Comparison of ENCODE assay signal across 19 cellular contexts in the genomic region with DNA sequence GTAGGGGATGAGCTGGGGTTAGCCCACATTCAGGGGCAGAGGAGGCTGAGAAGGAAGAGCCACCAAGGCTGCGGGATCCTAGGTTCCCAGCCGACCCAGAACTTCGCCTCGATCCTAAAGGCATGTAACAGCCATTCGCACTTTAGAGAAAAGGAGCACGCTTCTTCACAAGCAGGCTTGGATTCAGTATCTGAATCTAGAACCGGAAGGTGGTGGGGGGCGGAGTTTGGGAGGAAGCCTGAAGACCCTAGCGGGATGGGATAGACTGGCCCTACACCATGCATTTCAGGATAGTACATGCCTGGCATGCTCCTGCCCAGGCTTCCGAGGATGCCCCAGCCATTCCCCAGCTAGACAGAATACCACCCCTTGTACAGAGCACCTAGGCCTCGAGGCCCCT. TPM values are rescaled to one million over a fixed set of nuclear protein-coding genes. Genes with fewer than 3 reads are reported as not detected.
A peak's percentile ranks its signal among the peaks of the same experiment; 100 is the strongest.
DNase-seq lines count a peak whose midpoint lies in the region; ATAC-seq, FAIRE-seq and TF ChIP-seq lines count a peak whose summit lies in the region.
"Had no signal": no experiment of that assay in that cellular context is flagged by ENCODE, and none has a peak within 500 bp of the region (broad histone marks: within the 10 kb centered on the region; RNA-seq: fewer than 3 reads in every experiment).

No MANE protein-coding gene starts in this region.

- H3K27ac Mint-ChIP-seq in astrocyte (ENCODE audit: unreplicated experiment) (no peak overlapping the region), neural crest cell (ENCODE audit: unreplicated experiment) (no peak overlapping the region)
- H3K27ac Mint-ChIP-seq in activated CD4-positive, alpha-beta memory T cell treated with anti-CD3 and anti-CD28 coated beads, Interleukin-2, amount 10 ng/mL, durations not matched to agents 7 days and 5 days: no peak overlapping the region
- H3K27ac Mint-ChIP-seq: H9 had no signal

- H3K4me3 ChIP-seq in right atrium auricular region: no peak overlapping the region
- H3K4me3 ChIP-seq in astrocyte (ENCODE audit: insufficient read depth, low read depth, low read length): no peak overlapping the region
- H3K4me3 ChIP-seq: SJSA1 had no signal

- ATAC-seq in Right ventricle myocardium inferior (no peak), GM18861 (IDR thresholded peaks at IDR 0.05; ENCODE audit: unreplicated experiment) (no peak), HG03432 (IDR thresholded peaks at IDR 0.05; ENCODE audit: unreplicated experiment) (no peak)

- TF ChIP-seq CTCF in right atrium auricular region (IDR thresholded peaks at IDR 0.05) (no peak), astrocyte (IDR thresholded peaks at IDR 0.05; ENCODE audit: insufficient read depth, low read depth, low read length) (no peak), neural crest cell (conservative IDR thresholded peaks at IDR 0.05) (no peak)

- POLR2A ChIA-PET in activated CD4-positive, alpha-beta memory T cell treated with anti-CD3 and anti-CD28 coated beads, Interleukin-2, amount 10 ng/mL, durations not matched to agents 7 days and 5 days (lab: Charles Lee): no interaction called here

- CTCF ChIA-PET in activated CD4-positive, alpha-beta memory T cell treated with anti-CD3 and anti-CD28 coated beads, Interleukin-2, amount 10 ng/mL, durations not matched to agents 7 days and 5 days (lab: Charles Lee): no interaction called here

- H3K79me2 ChIP-seq in astrocyte (ENCODE audit: insufficient read depth, low read length): peaks cover 68% of the 10 kb centered on the region

- peaks cover 20% of the 10 kb centered on the region for H3K36me3 Mint-ChIP-seq in astrocyte (ENCODE audit: low read depth, unreplicated experiment)
- H3K36me3 Mint-ChIP-seq in neural crest cell (ENCODE audit: low read depth): peaks cover 5% of the 10 kb centered on the region
- H3K36me3 Mint-ChIP-seq in activated CD4-positive, alpha-beta memory T cell treated with anti-CD3 and anti-CD28 coated beads, Interleukin-2, amount 10 ng/mL, durations not matched to agents 7 days and 5 days (ENCODE audit: low read depth): no peaks in the 10 kb centered on the region

- FAIRE-seq in astrocyte (lab: Jason Lieb, UNC): no peak
- FAIRE-seq: A204.1 had no signal

- H3K9me3 ChIP-seq in right atrium auricular region: no peaks in the 10 kb centered on the region
- no peaks in the 10 kb centered on the region for H3K9me3 ChIP-seq in astrocyte (ENCODE audit: insufficient read depth, low read depth, low read length)

- H3K27me3 Mint-ChIP-seq in astrocyte (ENCODE audit: low read depth, unreplicated experiment) (peaks cover 38% of the 10 kb centered on the region), neural crest cell (ENCODE audit: low read depth) (peaks cover 59% of the 10 kb centered on the region)
- H3K27me3 Mint-ChIP-seq in activated CD4-positive, alpha-beta memory T cell treated with anti-CD3 and anti-CD28 coated beads, Interleukin-2, amount 10 ng/mL, durations not matched to agents 7 days and 5 days: peaks cover 70% of the 10 kb centered on the region

- H3K4me1 ChIP-seq in right atrium auricular region (peaks cover 0 to 53% of the 10 kb centered on the region in 2 donors), astrocyte (ENCODE audit: insufficient read depth, low read length) (peaks cover 21% of the 10 kb centered on the region)

- peaks cover 4% of the 10 kb centered on the region for H3K9me3 Mint-ChIP-seq in astrocyte (ENCODE audit: unreplicated experiment)
- no peaks in the 10 kb centered on the region for H3K9me3 Mint-ChIP-seq in neural crest cell
- no peaks in the 10 kb centered on the region for H3K9me3 Mint-ChIP-seq in activated CD4-positive, alpha-beta memory T cell treated with anti-CD3 and anti-CD28 coated beads, Interleukin-2, amount 10 ng/mL, durations not matched to agents 7 days and 5 days
- H3K9me3 Mint-ChIP-seq: H9 had no signal

- intact Hi-C loops in Right ventricle myocardium inferior (cut with DNase I): no loop called here

- peak; percentile 50 for DNase-seq in Right ventricle myocardium inferior (ENCODE audit: missing footprints)
- DNase-seq in right atrium auricular region (ENCODE audit: low spot score): no peak
- no peak for DNase-seq in astrocyte (ENCODE audit: low read depth)
- no peak for DNase-seq in neural crest cell (ENCODE audit: low read depth, low spot score)
- DNase-seq in activated CD4-positive, alpha-beta memory T cell treated with anti-CD3 and anti-CD28 coated beads, Interleukin-2, amount 10 ng/mL, durations not matched to agents 7 days and 5 days: no peak
- no peak for DNase-seq in KG1 (lab: John Stamatoyannopoulos, UW)
- DNase-seq: C1 segment of cervical spinal cord, DMS53, H9, KBM-7, NCI-H1417 treated with DMSO at 0.1 percent for 48 hours, NCI-H2029, NCI-H2171, NCI-H446 treated with DMSO at 0.1 percent for 48 hours, NCI-H748 treated with DMSO at 0.1 percent for 48 hours had no signal

- peaks cover 0 to 12% of the 10 kb centered on the region in 2 donors for H3K27me3 ChIP-seq in right atrium auricular region
- no peaks in the 10 kb centered on the region for H3K27me3 ChIP-seq in astrocyte (ENCODE audit: insufficient read depth, low read length)
- H3K27me3 ChIP-seq: SJSA1 had no signal

- H3K36me3 ChIP-seq in right atrium auricular region (no peaks in the 10 kb centered on the region), astrocyte (ENCODE audit: insufficient read depth, low read length) (no peaks in the 10 kb centered on the region)

- H3K27ac ChIP-seq in right atrium auricular region (no peak overlapping the region), astrocyte (ENCODE audit: low read depth, low read length) (no peak overlapping the region)
- H3K27ac ChIP-seq: SJSA1 had no signal

- H3K4me3 Mint-ChIP-seq in astrocyte (ENCODE audit: unreplicated experiment) (peak overlapping the region; percentile 37), neural crest cell (peak overlapping the region; percentile 73)
- H3K4me3 Mint-ChIP-seq in activated CD4-positive, alpha-beta memory T cell treated with anti-CD3 and anti-CD28 coated beads, Interleukin-2, amount 10 ng/mL, durations not matched to agents 7 days and 5 days: no peak overlapping the region

- H3K4me1 Mint-ChIP-seq in astrocyte (ENCODE audit: low read depth, unreplicated experiment) (peaks cover 6% of the 10 kb centered on the region), neural crest cell (peaks cover 27% of the 10 kb centered on the region)
- peaks cover 32% of the 10 kb centered on the region for H3K4me1 Mint-ChIP-seq in activated CD4-positive, alpha-beta memory T cell treated with anti-CD3 and anti-CD28 coated beads, Interleukin-2, amount 10 ng/mL, durations not matched to agents 7 days and 5 days

- H4K20me1 ChIP-seq in astrocyte (ENCODE audit: insufficient read depth, low read length): peaks cover 87% of the 10 kb centered on the region

- H3K4me2 ChIP-seq in astrocyte (ENCODE audit: low read length): no peak overlapping the region

- no peak overlapping the region for H2AFZ ChIP-seq in astrocyte (ENCODE audit: low read depth, low read length)

- no peak overlapping the region for H3K9ac ChIP-seq in astrocyte (ENCODE audit: low read length)

RNA-seq across cellular contexts. Expression of gene SCARF2, which starts 4.4 kb away (rescaled TPM):
- total RNA-seq in Right ventricle myocardium inferior: 3.0 TPM
- 10 to 100 TPM in 1 of 2 donors, 1 to 10 TPM in 1; 6.5 to 11.0 TPM for total RNA-seq in right atrium auricular region
- 17.3 and 22.5 TPM in 2 replicates for total RNA-seq in astrocyte
- 23.1 and 23.4 TPM in 2 replicates for total RNA-seq in neural crest cell
- total RNA-seq in activated CD4-positive, alpha-beta memory T cell treated with anti-CD3 and anti-CD28 coated beads, Interleukin-2, amount 10 ng/mL, durations not matched to agents 7 days and 5 days: 1 to 10 TPM; 1.1 to 1.2 TPM

RNA-seq across cellular contexts. Expression of gene ZNF74, which starts 39.2 kb away (rescaled TPM):
- total RNA-seq in Right ventricle myocardium inferior (6.3 TPM), right atrium auricular region (1 to 10 TPM; 5.6 to 6.3 TPM), astrocyte (14.2 and 14.3 TPM in 2 replicates), neural crest cell (54.2 and 55.1 TPM in 2 replicates)
- total RNA-seq in activated CD4-positive, alpha-beta memory T cell treated with anti-CD3 and anti-CD28 coated beads, Interleukin-2, amount 10 ng/mL, durations not matched to agents 7 days and 5 days: 1 to 10 TPM; 6.1 to 6.2 TPM
